3 cellular contexts compared by ENCODE assay signal in genomic region chr4:2333356-2333841, GRCh38.
TF ChIP-seq lines count a peak whose summit lies in the region.

No MANE protein-coding gene starts in this region.

TF ChIP-seq in SK-N-SH, 30 proteins besides CTCF, POLR2A, EP300 and RAD21 (continued from another document):
- TF ChIP-seq ELF1 (IDR thresholded peaks at IDR 0.05) (no peak), PBX3 (IDR thresholded peaks at IDR 0.05) (no peak), FOXM1 (IDR thresholded peaks at IDR 0.05; ENCODE audit: low read depth) (no peak), MXI1 (IDR thresholded peaks at IDR 0.05; ENCODE audit: low read depth, low read length) (no peak), NFIC (IDR thresholded peaks at IDR 0.05; ENCODE audit: borderline replicate concordance) (no peak), CHD2 (IDR thresholded peaks at IDR 0.05; ENCODE audit: low read length, partially characterized antibody) (no peak), IRF3 (IDR thresholded peaks at IDR 0.05; ENCODE audit: low read depth, low read length) (no peak), TAF1 (IDR thresholded peaks at IDR 0.05; ENCODE audit: borderline replicate concordance, low read depth, low read length) (no peak)

TF ChIP-seq in SK-N-SH treated with all-trans-retinoic acid at 6 μM for 48 hours, 23 proteins besides CTCF, POLR2A, EP300 and RAD21 (continued from another document):
- TF ChIP-seq, protein P1, sequence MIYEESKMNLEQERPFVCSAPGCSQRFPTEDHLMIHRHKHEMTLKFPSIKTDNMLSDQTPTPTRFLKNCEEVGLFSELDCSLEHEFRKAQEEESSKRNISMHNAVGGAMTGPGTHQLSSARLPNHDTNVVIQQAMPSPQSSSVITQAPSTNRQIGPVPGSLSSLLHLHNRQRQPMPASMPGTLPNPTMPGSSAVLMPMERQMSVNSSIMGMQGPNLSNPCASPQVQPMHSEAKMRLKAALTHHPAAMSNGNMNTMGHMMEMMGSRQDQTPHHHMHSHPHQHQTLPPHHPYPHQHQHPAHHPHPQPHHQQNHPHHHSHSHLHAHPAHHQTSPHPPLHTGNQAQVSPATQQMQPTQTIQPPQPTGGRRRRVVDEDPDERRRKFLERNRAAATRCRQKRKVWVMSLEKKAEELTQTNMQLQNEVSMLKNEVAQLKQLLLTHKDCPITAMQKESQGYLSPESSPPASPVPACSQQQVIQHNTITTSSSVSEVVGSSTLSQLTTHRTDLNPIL (CRISPR knock-in tag; IDR thresholded peaks at IDR 0.05; ENCODE audit: low read depth) = no peak
- TF ChIP-seq, protein P2, sequence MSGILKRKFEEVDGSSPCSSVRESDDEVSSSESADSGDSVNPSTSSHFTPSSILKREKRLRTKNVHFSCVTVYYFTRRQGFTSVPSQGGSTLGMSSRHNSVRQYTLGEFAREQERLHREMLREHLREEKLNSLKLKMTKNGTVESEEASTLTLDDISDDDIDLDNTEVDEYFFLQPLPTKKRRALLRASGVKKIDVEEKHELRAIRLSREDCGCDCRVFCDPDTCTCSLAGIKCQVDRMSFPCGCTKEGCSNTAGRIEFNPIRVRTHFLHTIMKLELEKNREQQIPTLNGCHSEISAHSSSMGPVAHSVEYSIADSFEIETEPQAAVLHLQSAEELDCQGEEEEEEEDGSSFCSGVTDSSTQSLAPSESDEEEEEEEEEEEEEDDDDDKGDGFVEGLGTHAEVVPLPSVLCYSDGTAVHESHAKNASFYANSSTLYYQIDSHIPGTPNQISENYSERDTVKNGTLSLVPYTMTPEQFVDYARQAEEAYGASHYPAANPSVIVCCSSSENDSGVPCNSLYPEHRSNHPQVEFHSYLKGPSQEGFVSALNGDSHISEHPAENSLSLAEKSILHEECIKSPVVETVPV (CRISPR knock-in tag; IDR thresholded peaks at IDR 0.05) = no peak
- TF ChIP-seq ZFP3 (CRISPR knock-in tag; IDR thresholded peaks at IDR 0.05) (no peak), SNAI2 (CRISPR knock-in tag; IDR thresholded peaks at IDR 0.05) (no peak), OSR1 (CRISPR knock-in tag; IDR thresholded peaks at IDR 0.05) (no peak), ZNF70 (CRISPR knock-in tag; IDR thresholded peaks at IDR 0.05) (no peak)

TF ChIP-seq in HepG2, 621 proteins besides CTCF, POLR2A, EP300 and RAD21 (continued from another document):
- TF ChIP-seq ZSCAN29 (CRISPR knock-in tag; conservative IDR thresholded peaks at IDR 0.05) = no peak
